Comparison of ENCODE assay signal across 16 cellular contexts in genomic region chrX:132750312-132751042, GRCh38.
DNase-seq lines count a peak whose midpoint lies in the region; ATAC-seq and TF ChIP-seq lines count a peak whose summit lies in the region.
"Had no signal": no experiment of that assay in that cellular context is flagged by ENCODE, and none has a peak within 500 bp of the region (broad histone marks: within the 10 kb centered on the region; RNA-seq: fewer than 3 reads in every experiment).

No MANE protein-coding gene starts in this region.

- H3K9me2 ChIP-seq in GM23338 (ENCODE audit: insufficient read depth): no peaks in the 10 kb centered on the region

- no peak overlapping the region for H4K5ac ChIP-seq in mesendoderm (ENCODE audit: low read length)

- no peak overlapping the region for H2AFZ ChIP-seq in GM23338

- H4K8ac ChIP-seq in mesendoderm (ENCODE audit: low read depth, low read length): no peak overlapping the region

- H2AK5ac ChIP-seq in mesendoderm (ENCODE audit: low read length): no peak overlapping the region

- no peak overlapping the region for H2BK15ac ChIP-seq in mesendoderm (replicated peaks; ENCODE audit: low read depth)

- H3F3A ChIP-seq in GM23338 (replicated peaks; ENCODE audit: low read depth): no peaks in the 10 kb centered on the region

- WGBS in mesendoderm (ENCODE audit: extremely low coverage, insufficient coverage, low lambda C conversion rate): no CpG with 5 or more reads among the region's 6 CpGs

- H3K4me3 ChIP-seq in GM23338: no peak overlapping the region
- no peak overlapping the region for H3K4me3 ChIP-seq in SJCRH30
- no peak overlapping the region for H3K4me3 ChIP-seq in mesendoderm (ENCODE audit: low read length)
- no peak overlapping the region for H3K4me3 ChIP-seq in BE2C (ENCODE audit: low read depth, low read length)
- H3K4me3 ChIP-seq: dorsolateral prefrontal cortex had no signal

- H3K27ac ChIP-seq in GM23338 (ENCODE audit: low read depth) (no peak overlapping the region), SJCRH30 (peak overlapping the region; percentile 97), mesendoderm (ENCODE audit: low read depth, low read length) (no peak overlapping the region)
- H3K27ac ChIP-seq: dorsolateral prefrontal cortex had no signal

- DNase-seq in AG20443 (ENCODE audit: low spot score) (peak; percentile 21), GM23338 (ENCODE audit: low spot score) (no peak), SJCRH30 (no peak), mesendoderm (no peak), anterior cingulate cortex (lab: John Stamatoyannopoulos, UW) (no peak), BE2C (no peak), mucosa of gallbladder (ENCODE audit: low spot score) (no peak)
- DNase-seq: activated CD4-positive, alpha-beta memory T cell treated with anti-CD3 and anti-CD28 coated beads for 36 hours; activated naive CD8-positive, alpha-beta T cell treated with anti-CD3 and anti-CD28 coated beads, Interleukin-2, amount 50 U/mL, for 24 hours; dorsolateral prefrontal cortex; EL; left ventricle myocardium superior; NCI-H187; small intestine; stimulated activated CD4-positive, alpha-beta T cell treated with anti-CD3 and anti-CD28 coated beads, Interleukin-4, amount 100 ng/mL, for 24 hours had no signal

- no peaks in the 10 kb centered on the region for H3K36me3 Mint-ChIP-seq in GM23338 (ENCODE audit: low read depth)
- H3K36me3 Mint-ChIP-seq: activated CD4-positive, alpha-beta memory T cell treated with anti-CD3 and anti-CD28 coated beads for 36 hours had no signal

- H3K23ac ChIP-seq in mesendoderm (ENCODE audit: low read length): no peak overlapping the region

- H3K18ac ChIP-seq in mesendoderm (ENCODE audit: low read length): no peak overlapping the region

- no peaks in the 10 kb centered on the region for H3K9me3 Mint-ChIP-seq in GM23338
- H3K9me3 Mint-ChIP-seq: activated CD4-positive, alpha-beta memory T cell treated with anti-CD3 and anti-CD28 coated beads for 36 hours; activated naive CD8-positive, alpha-beta T cell treated with anti-CD3 and anti-CD28 coated beads, Interleukin-2, amount 50 U/mL, for 24 hours had no signal

- peak overlapping the region; percentile 5 for H3K56ac ChIP-seq in mesendoderm (ENCODE audit: low read length)

- no peak overlapping the region for H3K9ac ChIP-seq in mesendoderm (ENCODE audit: low read length)

- no peak for ATAC-seq in GM23338
- no peak for ATAC-seq in HG03196 (IDR thresholded peaks at IDR 0.05; ENCODE audit: unreplicated experiment)
- ATAC-seq: activated naive CD8-positive, alpha-beta T cell treated with anti-CD3 and anti-CD28 coated beads, Interleukin-2, amount 50 U/mL, for 24 hours had no signal

- H3K79me2 ChIP-seq in GM23338 (replicated peaks; ENCODE audit: insufficient read depth) (no peaks in the 10 kb centered on the region), mesendoderm (ENCODE audit: control insufficient read depth, insufficient read depth, low read length) (no peaks in the 10 kb centered on the region)

- H3K27ac Mint-ChIP-seq in GM23338: no peak overlapping the region
- H3K27ac Mint-ChIP-seq: activated CD4-positive, alpha-beta memory T cell treated with anti-CD3 and anti-CD28 coated beads for 36 hours; activated naive CD8-positive, alpha-beta T cell treated with anti-CD3 and anti-CD28 coated beads, Interleukin-2, amount 50 U/mL, for 24 hours had no signal

- H3K4me1 ChIP-seq in GM23338 (ENCODE audit: insufficient read depth) (peaks cover 22% of the 10 kb centered on the region; the same call in 1 of the 2 replicates), SJCRH30 (peaks cover 38% of the 10 kb centered on the region), mesendoderm (ENCODE audit: control insufficient read depth, low read depth, low read length) (no peaks in the 10 kb centered on the region), BE2C (no peaks in the 10 kb centered on the region)

- no peaks in the 10 kb centered on the region for H3K27me3 Mint-ChIP-seq in GM23338 (ENCODE audit: insufficient read depth, low read depth, poor library complexity)
- H3K27me3 Mint-ChIP-seq: activated CD4-positive, alpha-beta memory T cell treated with anti-CD3 and anti-CD28 coated beads for 36 hours; activated naive CD8-positive, alpha-beta T cell treated with anti-CD3 and anti-CD28 coated beads, Interleukin-2, amount 50 U/mL, for 24 hours had no signal

- H3K79me1 ChIP-seq in mesendoderm (ENCODE audit: low read length): no peaks in the 10 kb centered on the region

- H2BK5ac ChIP-seq in mesendoderm (ENCODE audit: low read length): no peak overlapping the region

- H3K4me1 Mint-ChIP-seq in GM23338: peaks cover 33% of the 10 kb centered on the region

- H2BK120ac ChIP-seq in mesendoderm (ENCODE audit: low read depth, low read length): no peak overlapping the region

- H4K20me1 ChIP-seq in GM23338 (replicated peaks; ENCODE audit: insufficient read depth): no peaks in the 10 kb centered on the region

- no peak overlapping the region for H3K4ac ChIP-seq in mesendoderm (ENCODE audit: low read depth, low read length)

- peaks cover 5% of the 10 kb centered on the region; the same call in 1 of the 2 replicates for H3K27me3 ChIP-seq in GM23338 (ENCODE audit: insufficient read depth)
- no peaks in the 10 kb centered on the region for H3K27me3 ChIP-seq in SJCRH30
- H3K27me3 ChIP-seq in mesendoderm (ENCODE audit: insufficient read depth, low read length, poor library complexity): no peaks in the 10 kb centered on the region
- H3K27me3 ChIP-seq in BE2C: no peaks in the 10 kb centered on the region

- H3K4me2 ChIP-seq in GM23338 (peak overlapping the region; percentile 43; the same call in 1 of the 2 replicates), mesendoderm (ENCODE audit: low read length) (no peak overlapping the region)

- H3K4me3 Mint-ChIP-seq in GM23338: no peak overlapping the region
- H3K4me3 Mint-ChIP-seq: activated CD4-positive, alpha-beta memory T cell treated with anti-CD3 and anti-CD28 coated beads for 36 hours; activated naive CD8-positive, alpha-beta T cell treated with anti-CD3 and anti-CD28 coated beads, Interleukin-2, amount 50 U/mL, for 24 hours had no signal

- H3K36me3 ChIP-seq in GM23338 (ENCODE audit: insufficient read depth) (no peaks in the 10 kb centered on the region), SJCRH30 (no peaks in the 10 kb centered on the region), mesendoderm (ENCODE audit: control insufficient read depth, insufficient read depth, low read length) (no peaks in the 10 kb centered on the region), BE2C (no peaks in the 10 kb centered on the region)

- H3K9me3 ChIP-seq in SJCRH30 (replicated peaks) (no peaks in the 10 kb centered on the region), BE2C (no peaks in the 10 kb centered on the region)

- TF ChIP-seq CTCF in GM23338 (conservative IDR thresholded peaks at IDR 0.05; ENCODE audit: low read depth in 2 of 2) (no peak), BE2C (IDR thresholded peaks at IDR 0.05; ENCODE audit: low read depth, low read length) (no peak)

TF ChIP-seq in GM23338, 12 proteins besides CTCF, POLR2A, EP300 and RAD21:
- TF ChIP-seq ZNF114 (CRISPR knock-in tag; IDR thresholded peaks at IDR 0.05): no peak
- TF ChIP-seq NANOG (IDR thresholded peaks at IDR 0.05; ENCODE audit: borderline replicate concordance): no peak
